Comparison of ENCODE assay signal across 31 cellular contexts in genomic region chr9:108671794-108672193, GRCh38.
A peak's percentile ranks its signal among the peaks of the same experiment; 100 is the strongest.
DNase-seq lines count a peak whose midpoint lies in the region; ATAC-seq, FAIRE-seq and TF ChIP-seq lines count a peak whose summit lies in the region.
"Had no signal": no experiment of that assay in that cellular context is flagged by ENCODE, and none has a peak within 500 bp of the region (broad histone marks: within the 10 kb centered on the region; RNA-seq: fewer than 3 reads in every experiment).

No MANE protein-coding gene starts in this region.

- TF ChIP-seq POLR2A in breast epithelium (IDR thresholded peaks at IDR 0.05): no peak

- CTCF ChIA-PET in MCF 10A (lab: Yijun Ruan, JAX): interaction anchor here (0.6 to 2.9 kb wide), 8 partner anchors 10 to 750 kb away, joined by 3 to 14 read pairs (median 4); no protein-coding TSS in a partner anchor

- peak overlapping the region; percentile 33 for H3K27ac Mint-ChIP-seq in MCF 10A (ENCODE audit: low read depth, unreplicated experiment)
- no peak overlapping the region for H3K27ac Mint-ChIP-seq in astrocyte (ENCODE audit: unreplicated experiment)
- no peak overlapping the region for H3K27ac Mint-ChIP-seq in natural killer cell treated with Interleukin-12 subunit alpha and Interleukin-12 subunit beta and Interleukin-15 and Interleukin-18, amount 100 ng/mL, for 72 hours
- H3K27ac Mint-ChIP-seq: activated CD8-positive, alpha-beta T cell treated with anti-CD3 and anti-CD28 coated beads for 36 hours; activated naive CD8-positive, alpha-beta T cell; CD4-positive, CD25-positive, alpha-beta regulatory T cell; dendritic cell treated with granulocyte-macrophage colony-stimulating factor and Interleukin-4, amounts not matched to agents 40 ng/mL and 50 ng/mL, for 4 days; T-helper 1 cell treated with Interleukin-12 subunit alpha and Interleukin-12 subunit beta and Interleukin-4 antibody, amounts not matched to agents 30 μg/mL and 1 μg/mL, for 36 hours had no signal

- H3K4me1 ChIP-seq in breast epithelium (no peaks in the 10 kb centered on the region), astrocyte (ENCODE audit: insufficient read depth, low read length) (peaks cover 15% of the 10 kb centered on the region)
- H3K4me1 ChIP-seq: body of pancreas, heart right ventricle, parathyroid adenoma, sigmoid colon had no signal

- no peak for TF ChIP-seq CTCF in MCF 10A (IDR thresholded peaks at IDR 0.05; ENCODE audit: unreplicated experiment)
- no peak for TF ChIP-seq CTCF in breast epithelium (IDR thresholded peaks at IDR 0.05)
- TF ChIP-seq CTCF in astrocyte (IDR thresholded peaks at IDR 0.05; ENCODE audit: insufficient read depth, low read depth, low read length): no peak
- TF ChIP-seq CTCF in foreskin fibroblast (IDR thresholded peaks at IDR 0.05; ENCODE audit: low read depth, low read length): no peak

- no peaks in the 10 kb centered on the region for H4K20me1 ChIP-seq in astrocyte (ENCODE audit: insufficient read depth, low read length)

- no peak overlapping the region for H3K4me3 Mint-ChIP-seq in MCF 10A (ENCODE audit: unreplicated experiment)
- H3K4me3 Mint-ChIP-seq in astrocyte (ENCODE audit: unreplicated experiment): no peak overlapping the region
- H3K4me3 Mint-ChIP-seq in natural killer cell treated with Interleukin-12 subunit alpha and Interleukin-12 subunit beta and Interleukin-15 and Interleukin-18, amount 100 ng/mL, for 72 hours: no peak overlapping the region
- H3K4me3 Mint-ChIP-seq: activated CD8-positive, alpha-beta T cell treated with anti-CD3 and anti-CD28 coated beads for 36 hours; activated naive CD8-positive, alpha-beta T cell; CD4-positive, CD25-positive, alpha-beta regulatory T cell; dendritic cell treated with granulocyte-macrophage colony-stimulating factor and Interleukin-4, amounts not matched to agents 40 ng/mL and 50 ng/mL, for 4 days; naive B cell; T-helper 1 cell treated with Interleukin-12 subunit alpha and Interleukin-12 subunit beta and Interleukin-4 antibody, amounts not matched to agents 30 μg/mL and 1 μg/mL, for 36 hours had no signal

- intact Hi-C loops in MCF 10A (cut with micrococcal nuclease) (loop anchor here (1.0 to 5.0 kb wide), 7 partner anchors 91 to 1249 kb away; no protein-coding TSS in a partner anchor), breast epithelium (cut with DNase I; ENCODE audit: low total_unique reads) (no loop called here)

- H3K9ac ChIP-seq in astrocyte (ENCODE audit: low read length): no peak overlapping the region
- H3K9ac ChIP-seq: parathyroid adenoma had no signal

- H3K27me3 ChIP-seq in breast epithelium (no peaks in the 10 kb centered on the region), astrocyte (ENCODE audit: insufficient read depth, low read length) (no peaks in the 10 kb centered on the region)
- H3K27me3 ChIP-seq: body of pancreas, heart right ventricle, sigmoid colon had no signal

- DNase-seq in MCF 10A (ENCODE audit: unreplicated experiment) (no peak), breast epithelium (ENCODE audit: low spot score in 2 of 2) (no peak), astrocyte (ENCODE audit: low read depth) (peak; percentile 32), foreskin fibroblast (peak; percentile 59 to 95), iPS-NIHi11 (ENCODE audit: low spot score) (no peak)
- DNase-seq in activated CD8-positive, alpha-beta memory T cell treated with anti-CD3 and anti-CD28 coated beads, Interleukin-2, amount 50 U/mL, for 48 hours: no peak
- no peak for DNase-seq in natural killer cell treated with Interleukin-12 subunit alpha and Interleukin-12 subunit beta and Interleukin-15 and Interleukin-18, amount 100 ng/mL, for 72 hours (ENCODE audit: low spot score)
- DNase-seq: activated CD8-positive, alpha-beta T cell treated with anti-CD3 and anti-CD28 coated beads for 36 hours; activated T-cell treated with anti-CD3 and anti-CD28 coated beads, Interleukin-2, amount 50 U/mL, for 48 hours; body of pancreas; CD4-positive, CD25-positive, alpha-beta regulatory T cell; erythroblast; heart right ventricle; KBM-7; naive B cell; NCI-H1092; NCI-H2081; NCI-H524 treated with DMSO at 0.1 percent for 48 hours; SIG-M5; sigmoid colon; stimulated activated CD4-positive, alpha-beta T cell treated with anti-CD3 and anti-CD28 coated beads, Interleukin-4, amount 100 ng/mL, for 1 hour had no signal

- no peak overlapping the region for H2AFZ ChIP-seq in astrocyte (ENCODE audit: low read depth, low read length)
- H2AFZ ChIP-seq: parathyroid adenoma had no signal

- no peak overlapping the region for H3K4me2 ChIP-seq in astrocyte (ENCODE audit: low read length)

- H3K27ac ChIP-seq in breast epithelium (no peak overlapping the region), astrocyte (ENCODE audit: low read depth, low read length) (no peak overlapping the region)
- H3K27ac ChIP-seq: 22Rv1, body of pancreas, heart right ventricle, parathyroid adenoma, sigmoid colon had no signal

- H3K4me1 Mint-ChIP-seq in MCF 10A (ENCODE audit: insufficient read depth, unreplicated experiment) (peaks cover 52% of the 10 kb centered on the region), astrocyte (ENCODE audit: low read depth, unreplicated experiment) (peaks cover 14% of the 10 kb centered on the region)
- H3K4me1 Mint-ChIP-seq in natural killer cell treated with Interleukin-12 subunit alpha and Interleukin-12 subunit beta and Interleukin-15 and Interleukin-18, amount 100 ng/mL, for 72 hours (ENCODE audit: low read depth in 2 of 2): no peaks in the 10 kb centered on the region
- H3K4me1 Mint-ChIP-seq: CD4-positive, CD25-positive, alpha-beta regulatory T cell had no signal

- POLR2A ChIA-PET in MCF 10A (lab: Yijun Ruan, JAX): interaction anchor here (0.6 to 1.7 kb wide), 7 partner anchors 37 to 1445 kb away, joined by 3 to 9 read pairs (median 3); no protein-coding TSS in a partner anchor

- H3K4me3 ChIP-seq in breast epithelium (no peak overlapping the region), astrocyte (ENCODE audit: insufficient read depth, low read depth, low read length) (no peak overlapping the region), foreskin fibroblast (ENCODE audit: low read depth in 1 of 2, low read length in 2 of 2) (no peak overlapping the region)
- H3K4me3 ChIP-seq: body of pancreas, heart right ventricle, lung, sigmoid colon had no signal

- H3K36me3 Mint-ChIP-seq in MCF 10A (ENCODE audit: insufficient read depth, unreplicated experiment): no peaks in the 10 kb centered on the region
- H3K36me3 Mint-ChIP-seq in astrocyte (ENCODE audit: low read depth, unreplicated experiment): no peaks in the 10 kb centered on the region
- no peaks in the 10 kb centered on the region for H3K36me3 Mint-ChIP-seq in natural killer cell treated with Interleukin-12 subunit alpha and Interleukin-12 subunit beta and Interleukin-15 and Interleukin-18, amount 100 ng/mL, for 72 hours
- H3K36me3 Mint-ChIP-seq: activated naive CD8-positive, alpha-beta T cell; CD4-positive, CD25-positive, alpha-beta regulatory T cell; naive B cell had no signal

- H3K36me3 ChIP-seq in breast epithelium (no peaks in the 10 kb centered on the region), astrocyte (ENCODE audit: insufficient read depth, low read length) (no peaks in the 10 kb centered on the region)
- H3K36me3 ChIP-seq: heart right ventricle, sigmoid colon had no signal

- no peaks in the 10 kb centered on the region for H3K9me3 Mint-ChIP-seq in MCF 10A (ENCODE audit: unreplicated experiment)
- peaks cover 7% of the 10 kb centered on the region for H3K9me3 Mint-ChIP-seq in astrocyte (ENCODE audit: unreplicated experiment)
- peaks cover 12% of the 10 kb centered on the region for H3K9me3 Mint-ChIP-seq in natural killer cell treated with Interleukin-12 subunit alpha and Interleukin-12 subunit beta and Interleukin-15 and Interleukin-18, amount 100 ng/mL, for 72 hours
- H3K9me3 Mint-ChIP-seq: activated CD8-positive, alpha-beta T cell treated with anti-CD3 and anti-CD28 coated beads for 36 hours; dendritic cell treated with granulocyte-macrophage colony-stimulating factor and Interleukin-4, amounts not matched to agents 40 ng/mL and 50 ng/mL, for 4 days; naive B cell; T-helper 1 cell treated with Interleukin-12 subunit alpha and Interleukin-12 subunit beta and Interleukin-4 antibody, amounts not matched to agents 30 μg/mL and 1 μg/mL, for 36 hours had no signal

- no TSS peak for BruUV-seq in MCF 10A (replicated peaks; lab: Mats Ljungman, UMichigan)

- H3K27me3 Mint-ChIP-seq in MCF 10A (ENCODE audit: insufficient read depth, unreplicated experiment) (no peaks in the 10 kb centered on the region), astrocyte (ENCODE audit: low read depth, unreplicated experiment) (peaks cover 20% of the 10 kb centered on the region)
- H3K27me3 Mint-ChIP-seq in natural killer cell treated with Interleukin-12 subunit alpha and Interleukin-12 subunit beta and Interleukin-15 and Interleukin-18, amount 100 ng/mL, for 72 hours: no peaks in the 10 kb centered on the region
- H3K27me3 Mint-ChIP-seq: activated CD8-positive, alpha-beta T cell treated with anti-CD3 and anti-CD28 coated beads for 36 hours; activated naive CD8-positive, alpha-beta T cell; CD4-positive, CD25-positive, alpha-beta regulatory T cell; dendritic cell treated with granulocyte-macrophage colony-stimulating factor and Interleukin-4, amounts not matched to agents 40 ng/mL and 50 ng/mL, for 4 days; naive B cell had no signal

- FAIRE-seq in astrocyte (lab: Jason Lieb, UNC): peak; percentile 71
- FAIRE-seq: GM18507, H54, islet of Langerhans had no signal

- no peaks in the 10 kb centered on the region for H3K79me2 ChIP-seq in astrocyte (ENCODE audit: insufficient read depth, low read length)
- H3K79me2 ChIP-seq: parathyroid adenoma had no signal

- no peak for ATAC-seq in SK-N-SH treated with all-trans-retinoic acid at 6 μM for 48 hours
- no peak for ATAC-seq in natural killer cell treated with Interleukin-12 subunit alpha and Interleukin-12 subunit beta and Interleukin-15 and Interleukin-18, amount 100 ng/mL, for 72 hours
- ATAC-seq: activated CD8-positive, alpha-beta T cell treated with anti-CD3 and anti-CD28 coated beads for 36 hours; body of pancreas; heart right ventricle had no signal

- H3K9me3 ChIP-seq in breast epithelium (no peaks in the 10 kb centered on the region), astrocyte (ENCODE audit: insufficient read depth, low read depth, low read length) (no peaks in the 10 kb centered on the region)
- H3K9me3 ChIP-seq: body of pancreas, heart right ventricle, sigmoid colon had no signal

Comparison
In these comparisons a context has a peak if more than half of its experiments do, and no peak if none do; other contexts are left out.
1. DNase-seq: peak in astrocyte (single experiment) and foreskin fibroblast (2 of 2); none in MCF 10A (single experiment), breast epithelium (0 of 2), activated CD8-positive, alpha-beta memory T cell treated with anti-CD3 and anti-CD28 coated beads, Interleukin-2, amount 50 U/mL, for 48 hours (single experiment), natural killer cell treated with Interleukin-12 subunit alpha and Interleukin-12 subunit beta and Interleukin-15 and Interleukin-18, amount 100 ng/mL, for 72 hours (single experiment) and iPS-NIHi11 (single experiment).